30 cellular contexts compared by ENCODE assay signal in the genomic region with DNA sequence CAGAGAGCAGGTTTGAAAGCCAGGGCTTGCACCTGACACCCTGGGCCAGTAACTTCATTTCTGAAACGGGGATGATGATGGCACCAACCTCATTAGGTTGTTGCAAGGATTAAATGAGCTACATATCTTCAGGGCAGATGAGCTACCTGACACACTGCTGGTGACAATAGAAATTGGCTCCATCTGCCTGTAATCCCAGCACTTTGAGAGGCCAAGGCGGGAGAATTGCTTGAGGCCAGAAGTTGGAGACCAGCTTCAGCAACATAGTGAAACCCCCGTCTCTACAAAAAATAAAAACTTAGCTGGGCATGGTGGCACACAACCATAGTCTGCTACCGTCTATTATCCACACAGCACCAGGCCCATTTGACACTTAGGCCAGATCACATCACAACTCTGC. TPM values are rescaled to one million over a fixed set of nuclear protein-coding genes. Genes with fewer than 3 reads are reported as not detected.
"Had no signal": no experiment of that assay in that cellular context is flagged by ENCODE, and none has a peak within 500 bp of the region (broad histone marks: within the 10 kb centered on the region; RNA-seq: fewer than 3 reads in every experiment).

No MANE protein-coding gene starts in this region.

- H3K27ac ChIP-seq: colonic mucosa, epithelial cell of prostate, foreskin keratinocyte, gastroesophageal sphincter, heart right ventricle, left lung, prostate gland, right atrium auricular region, testis, tibial artery, upper lobe of left lung had no signal

- H3K9me3 Mint-ChIP-seq: dendritic cell treated with granulocyte-macrophage colony-stimulating factor and Interleukin-4, amounts not matched to agents 40 ng/mL and 50 ng/mL, for 4 days; endodermal cell; nephron; stimulated activated naive CD8-positive, alpha-beta T cell treated with anti-CD3 and anti-CD28 coated beads, Interleukin-15, amount 100 ng/mL, for 72 hours had no signal

- H3K36me3 ChIP-seq: colonic mucosa, gastroesophageal sphincter, heart right ventricle, left lung, prostate gland, right atrium auricular region, tibial artery, upper lobe of left lung had no signal

- ATAC-seq: foreskin keratinocyte; gastroesophageal sphincter; heart right ventricle; left cardiac atrium; naive thymus-derived CD4-positive, alpha-beta T cell; sciatic nerve; stimulated activated naive CD8-positive, alpha-beta T cell treated with anti-CD3 and anti-CD28 coated beads, Interleukin-15, amount 100 ng/mL, for 72 hours had no signal

- H3K4me1 ChIP-seq: colonic mucosa, foreskin keratinocyte, gastroesophageal sphincter, prostate gland, testis, tibial artery had no signal

- H3K27ac Mint-ChIP-seq: dendritic cell treated with granulocyte-macrophage colony-stimulating factor and Interleukin-4, amounts not matched to agents 40 ng/mL and 50 ng/mL, for 4 days; endodermal cell; naive thymus-derived CD4-positive, alpha-beta T cell; nephron; stimulated activated naive CD8-positive, alpha-beta T cell treated with anti-CD3 and anti-CD28 coated beads, Interleukin-15, amount 100 ng/mL, for 72 hours had no signal

- H3K36me3 Mint-ChIP-seq: naive thymus-derived CD4-positive, alpha-beta T cell had no signal

- H3K4me3 ChIP-seq: colonic mucosa, gastroesophageal sphincter, heart right ventricle, left lung, prostate gland, right atrium auricular region, smooth muscle cell, testis, tibial artery, upper lobe of left lung had no signal

- H3K4me3 Mint-ChIP-seq: dendritic cell treated with granulocyte-macrophage colony-stimulating factor and Interleukin-4, amounts not matched to agents 40 ng/mL and 50 ng/mL, for 4 days; endodermal cell; naive thymus-derived CD4-positive, alpha-beta T cell; nephron; stimulated activated naive CD8-positive, alpha-beta T cell treated with anti-CD3 and anti-CD28 coated beads, Interleukin-15, amount 100 ng/mL, for 72 hours had no signal

- H3K4me1 Mint-ChIP-seq: naive thymus-derived CD4-positive, alpha-beta T cell; nephron had no signal

- H3K9me3 ChIP-seq: colonic mucosa, gastroesophageal sphincter, heart right ventricle, left lung, prostate gland, right atrium auricular region, testis, tibial artery, upper lobe of left lung had no signal

- DNase-seq: effector CD8-positive, alpha-beta T cell; endodermal cell; foreskin keratinocyte; heart right ventricle; hippocampal formation; left cardiac atrium; left lung; mesenchymal stem cell; midbrain; naive thymus-derived CD4-positive, alpha-beta T cell; nucleus accumbens; stimulated activated CD4-positive, alpha-beta T cell treated with anti-CD3 and anti-CD28 coated beads, Interleukin-12 subunit alpha, Interleukin-12 subunit beta, amount 100 ng/mL, for 4 hours; stimulated activated CD4-positive, alpha-beta T cell treated with anti-CD3 and anti-CD28 coated beads, Interleukin-1b, Interleukin-23, amount 100 ng/mL, for 48 hours; stimulated activated CD4-positive, alpha-beta T cell treated with anti-CD3 and anti-CD28 coated beads, Interleukin-4, amount 100 ng/mL, for 1 hour; stimulated activated naive CD4-positive, alpha-beta T cell; stimulated activated naive CD8-positive, alpha-beta T cell treated with anti-CD3 and anti-CD28 coated beads, Interleukin-15, amount 100 ng/mL, for 72 hours; testis; tibial artery; upper lobe of left lung had no signal

- FAIRE-seq: islet of Langerhans, urothelium cell line had no signal

- H3K27me3 ChIP-seq: colonic mucosa, foreskin keratinocyte, right atrium auricular region, testis, upper lobe of left lung had no signal

RNA-seq across cellular contexts. Expression of gene TTC39A, which starts 6.3 kb away (rescaled TPM):
- polyA plus RNA-seq: naive thymus-derived CD4-positive, alpha-beta T cell had no signal
